In genomic region chr12:112796067-112796466, GRCh38 we compare ENCODE assay signal across 23 cellular contexts. TPM values are rescaled to one million over a fixed set of nuclear protein-coding genes. Genes with fewer than 3 reads are reported as not detected.
"Had no signal": no experiment of that assay in that cellular context is flagged by ENCODE, and none has a peak within 500 bp of the region (broad histone marks: within the 10 kb centered on the region; RNA-seq: fewer than 3 reads in every experiment).

No MANE protein-coding gene starts in this region.

- H3K36me3 ChIP-seq: brain microvascular endothelial cell, prostate gland, sigmoid colon, spleen, suprapubic skin, upper lobe of left lung had no signal

- ATAC-seq: effector memory CD8-positive, alpha-beta T cell; left cardiac atrium had no signal

- H3K9me3 ChIP-seq: prostate gland, sigmoid colon, spleen, suprapubic skin, upper lobe of left lung had no signal

- H3K27ac Mint-ChIP-seq: activated naive CD8-positive, alpha-beta T cell treated with anti-CD3 and anti-CD28 coated beads, Interleukin-2, amount 10 ng/mL, durations not matched to agents 7 days and 5 days; dendritic cell treated with granulocyte-macrophage colony-stimulating factor and Interleukin-4, amounts not matched to agents 40 ng/mL and 50 ng/mL, for 4 days; effector memory CD8-positive, alpha-beta T cell; immature natural killer cell; stimulated activated naive CD8-positive, alpha-beta T cell treated with anti-CD3 and anti-CD28 coated beads, Interleukin-15, Interleukin-2, amounts not matched to agents 100 ng/mL and 50 ng/mL, for 24 hours had no signal

- H3K27me3 ChIP-seq: brain microvascular endothelial cell had no signal

- H3K4me3 Mint-ChIP-seq: activated naive CD8-positive, alpha-beta T cell treated with anti-CD3 and anti-CD28 coated beads, Interleukin-2, amount 10 ng/mL, durations not matched to agents 7 days and 5 days; dendritic cell treated with granulocyte-macrophage colony-stimulating factor and Interleukin-4, amounts not matched to agents 40 ng/mL and 50 ng/mL, for 4 days; effector memory CD8-positive, alpha-beta T cell; immature natural killer cell; stimulated activated naive CD8-positive, alpha-beta T cell treated with anti-CD3 and anti-CD28 coated beads, Interleukin-15, Interleukin-2, amounts not matched to agents 100 ng/mL and 50 ng/mL, for 24 hours had no signal

- H3K27ac ChIP-seq: brain microvascular endothelial cell, prostate gland, sigmoid colon, spleen, suprapubic skin, upper lobe of left lung had no signal

- H3K4me1 ChIP-seq: prostate gland, sigmoid colon, suprapubic skin had no signal

- H3K9me3 Mint-ChIP-seq: activated naive CD8-positive, alpha-beta T cell treated with anti-CD3 and anti-CD28 coated beads, Interleukin-2, amount 10 ng/mL, durations not matched to agents 7 days and 5 days; dendritic cell treated with granulocyte-macrophage colony-stimulating factor and Interleukin-4, amounts not matched to agents 40 ng/mL and 50 ng/mL, for 4 days; stimulated activated naive CD8-positive, alpha-beta T cell treated with anti-CD3 and anti-CD28 coated beads, Interleukin-15, Interleukin-2, amounts not matched to agents 100 ng/mL and 50 ng/mL, for 24 hours had no signal

- H3K4me3 ChIP-seq: lung, prostate gland, sigmoid colon, spleen, suprapubic skin, upper lobe of left lung had no signal

- DNase-seq: activated CD4-positive, CD25-positive, alpha-beta regulatory T cell treated with anti-CD3 and anti-CD28 coated beads, Interleukin-2, amount 50 U/mL, for 72 hours; activated naive CD4-positive, alpha-beta T cell; activated naive CD8-positive, alpha-beta T cell treated with anti-CD3 and anti-CD28 coated beads, Interleukin-2, amount 10 ng/mL, durations not matched to agents 7 days and 5 days; anterior cingulate cortex; brain microvascular endothelial cell; effector memory CD8-positive, alpha-beta T cell; foreskin melanocyte; immature natural killer cell; left cardiac atrium; midbrain; sigmoid colon; spleen; T1000; upper lobe of left lung had no signal

- H3K36me3 Mint-ChIP-seq: activated naive CD8-positive, alpha-beta T cell treated with anti-CD3 and anti-CD28 coated beads, Interleukin-2, amount 10 ng/mL, durations not matched to agents 7 days and 5 days; immature natural killer cell had no signal

- H3K4me1 Mint-ChIP-seq: activated naive CD8-positive, alpha-beta T cell treated with anti-CD3 and anti-CD28 coated beads, Interleukin-2, amount 10 ng/mL, durations not matched to agents 7 days and 5 days; immature natural killer cell had no signal

RNA-seq across cellular contexts. Expression of gene RPH3A, which starts 4.5 kb away (rescaled TPM):
- total RNA-seq: activated CD8-positive, alpha-beta memory T cell treated with anti-CD3 and anti-CD28 coated beads for 36 hours; activated naive CD8-positive, alpha-beta T cell treated with anti-CD3 and anti-CD28 coated beads, Interleukin-2, amount 10 ng/mL, durations not matched to agents 7 days and 5 days; fibroblast of lung; myocyte; osteoblast; prostate gland; suprapubic skin had no signal
- polyA plus RNA-seq: fibroblast of lung, immature natural killer cell had no signal
